8 cellular contexts compared by ENCODE assay signal in the genomic region with DNA sequence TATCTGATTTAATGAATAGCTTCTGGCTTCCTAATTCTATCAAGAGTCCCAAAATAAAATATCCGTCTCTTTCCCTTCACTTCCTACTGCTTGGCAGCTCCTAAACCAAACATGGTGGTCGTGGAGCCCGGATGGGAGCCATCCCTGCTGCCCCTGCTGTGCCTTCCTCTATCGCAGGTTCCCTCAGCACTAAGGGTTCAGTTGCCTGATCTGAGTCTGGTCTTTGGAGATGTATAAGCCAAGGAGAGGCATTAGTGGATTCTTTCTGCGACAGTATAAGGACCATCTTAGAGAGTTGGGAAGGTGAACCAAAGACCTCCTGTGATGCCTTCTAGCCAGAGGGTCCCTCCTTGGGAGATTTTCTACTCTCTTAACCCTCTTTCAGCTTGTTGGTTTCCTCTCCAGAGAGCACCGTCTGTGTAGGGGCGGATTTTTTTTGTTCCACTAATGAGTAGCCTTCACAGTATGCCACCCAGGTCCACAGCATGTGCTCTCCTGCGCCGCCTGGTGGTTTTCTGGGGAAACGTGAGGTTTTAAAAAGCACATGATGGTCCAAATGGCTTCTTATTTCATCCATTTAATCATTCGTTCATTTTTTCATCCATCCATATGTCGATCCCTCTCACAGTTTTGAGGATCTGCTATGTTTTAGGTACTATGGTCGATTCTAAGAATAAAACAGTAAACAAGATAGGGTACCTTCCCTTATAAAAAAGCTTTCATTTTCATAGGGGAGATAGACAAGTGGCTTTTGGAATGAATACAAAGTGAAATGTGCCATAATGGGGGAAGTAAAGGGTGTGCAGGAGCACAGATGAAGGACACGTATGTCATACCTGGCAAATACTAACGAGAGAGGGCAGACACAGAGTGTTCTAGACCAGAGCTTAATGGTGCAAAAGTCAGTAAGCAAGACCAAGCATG.
DNase-seq lines count a peak whose midpoint lies in the region; ATAC-seq and TF ChIP-seq lines count a peak whose summit lies in the region.

No MANE protein-coding gene starts in this region.

- H3K9ac ChIP-seq in H9 (ENCODE audit: extremely low read depth, insufficient read length, low read length) = no peak overlapping the region

- H3K14ac ChIP-seq in H9 (ENCODE audit: insufficient read depth, low read length) = no peak overlapping the region

- H3K9me3 ChIP-seq in H9 (ENCODE audit: control insufficient read depth, low read depth, low read length) (no peaks in the 10 kb centered on the region), transverse colon (no peaks in the 10 kb centered on the region)

- H3K56ac ChIP-seq in H9 (ENCODE audit: insufficient read length, low read depth, low read length) = no peak overlapping the region

- no peak overlapping the region for H2BK5ac ChIP-seq in H9 (ENCODE audit: insufficient read length, low read length)

- no peaks in the 10 kb centered on the region for H3K9me3 Mint-ChIP-seq in H9
- no peaks in the 10 kb centered on the region for H3K9me3 Mint-ChIP-seq in activated CD8-positive, alpha-beta T cell treated with anti-CD3 and anti-CD28 coated beads for 36 hours
- H3K9me3 Mint-ChIP-seq in nephron = no peaks in the 10 kb centered on the region

- no peak overlapping the region for H2BK12ac ChIP-seq in H9 (ENCODE audit: insufficient read length, low read depth, low read length)

- H2AK5ac ChIP-seq in H9 (ENCODE audit: insufficient read length, low read length) = no peak overlapping the region

- H4K8ac ChIP-seq in H9 (replicated peaks; ENCODE audit: insufficient read length, low read depth, low read length) = no peak overlapping the region

- H2BK120ac ChIP-seq in H9 (ENCODE audit: low read depth, low read length, poor library complexity, severe bottlenecking) = no peak overlapping the region

- H3K79me1 ChIP-seq in H9 (ENCODE audit: insufficient read depth, low read depth, low read length, poor library complexity, severe bottlenecking) = no peaks in the 10 kb centered on the region

- peak; percentile 74 for DNase-seq in H9
- peak; percentile 8 for DNase-seq in NCI-H345 treated with DMSO at 0.1 percent for 48 hours (lab: John Stamatoyannopoulos, UW; ENCODE audit: unreplicated experiment)
- DNase-seq in activated CD8-positive, alpha-beta T cell treated with anti-CD3 and anti-CD28 coated beads for 36 hours = peak; percentile 77
- peak; percentile 65 for DNase-seq in fibroblast of mammary gland (ENCODE audit: low read depth)
- DNase-seq in transverse colon = peak; percentile 73

- POLR2A ChIA-PET in activated CD8-positive, alpha-beta T cell treated with anti-CD3 and anti-CD28 coated beads for 36 hours (lab: Charles Lee) = interaction anchor here (0.7 kb wide), 1 partner anchor 17 kb away, joined by 3 read pairs; no protein-coding TSS in a partner anchor

- H3K36me3 Mint-ChIP-seq in H9 (ENCODE audit: insufficient read depth in 1 of 3, low read depth in 3 of 3) = no peaks in the 10 kb centered on the region; a peak in 1 of 7 replicates
- no peaks in the 10 kb centered on the region for H3K36me3 Mint-ChIP-seq in activated CD8-positive, alpha-beta T cell treated with anti-CD3 and anti-CD28 coated beads for 36 hours (ENCODE audit: low read depth)
- H3K36me3 Mint-ChIP-seq in nephron (ENCODE audit: low read depth) = no peaks in the 10 kb centered on the region

- H2BK15ac ChIP-seq in H9 (ENCODE audit: low read depth, low read length) = no peak overlapping the region

- no peaks in the 10 kb centered on the region for H3K4me1 ChIP-seq in H9 (ENCODE audit: insufficient read depth, low read length)
- peaks cover 0 to 4% (median 0%) of the 10 kb centered on the region in 4 donors for H3K4me1 ChIP-seq in transverse colon

- in situ Hi-C loops in transverse colon (cut with MboI; ENCODE audit: low pct_ligation_motif_present in 1 of 4, low pct_unique_long_range_greater_than_20kb in 1 of 4, low sequenced_read_pairs in 3 of 4) = loop anchor here (5.0 to 25.0 kb wide), 4 partner anchors 127 to 379 kb away; no protein-coding TSS in a partner anchor

- no peak overlapping the region for H3K27ac Mint-ChIP-seq in H9
- no peak overlapping the region for H3K27ac Mint-ChIP-seq in activated CD8-positive, alpha-beta T cell treated with anti-CD3 and anti-CD28 coated beads for 36 hours
- no peak overlapping the region for H3K27ac Mint-ChIP-seq in nephron

- H2BK20ac ChIP-seq in H9 (ENCODE audit: low read depth, low read length, poor library complexity, severe bottlenecking) = no peak overlapping the region

- H3K23ac ChIP-seq in H9 (ENCODE audit: insufficient read length, low read depth, low read length) = no peak overlapping the region

- H3K27ac ChIP-seq in C4-2B (no peak overlapping the region), H9 (ENCODE audit: insufficient read length, low read depth, low read length) (no peak overlapping the region), transverse colon (no peak overlapping the region)

- H3K4me3 Mint-ChIP-seq in H9 (no peak overlapping the region), nephron (no peak overlapping the region)
- H3K4me3 Mint-ChIP-seq in activated CD8-positive, alpha-beta T cell treated with anti-CD3 and anti-CD28 coated beads for 36 hours = no peak overlapping the region

- no peak overlapping the region for H3T11ph ChIP-seq in H9 (ENCODE audit: low read length)

- H3K27me3 ChIP-seq in H9 (ENCODE audit: insufficient read depth, low read length) (no peaks in the 10 kb centered on the region), transverse colon (no peaks in the 10 kb centered on the region)

- H3K18ac ChIP-seq in H9 (ENCODE audit: insufficient read length, low read depth, low read length) = no peak overlapping the region

- ATAC-seq in activated CD8-positive, alpha-beta T cell treated with anti-CD3 and anti-CD28 coated beads for 36 hours = peak; percentile 79
- ATAC-seq in HG03045 (IDR thresholded peaks at IDR 0.05; ENCODE audit: unreplicated experiment) = no peak

- CTCF ChIA-PET in activated CD8-positive, alpha-beta T cell treated with anti-CD3 and anti-CD28 coated beads for 36 hours (lab: Charles Lee) = interaction anchor here (0.6 to 3.2 kb wide), 34 partner anchors 8 to 366 kb away, joined by 3 to 26 read pairs (median 3); no protein-coding TSS in a partner anchor

- no peaks in the 10 kb centered on the region for H3K23me2 ChIP-seq in H9 (ENCODE audit: insufficient read length, low read depth, low read length, poor library complexity, severe bottlenecking)

- H4K5ac ChIP-seq in H9 (ENCODE audit: insufficient read length, low read depth, low read length) = no peak overlapping the region

- no peaks in the 10 kb centered on the region for H3K36me3 ChIP-seq in transverse colon

- peak; percentile 99 for TF ChIP-seq CTCF in C4-2B (conservative IDR thresholded peaks at IDR 0.05)
- TF ChIP-seq CTCF in H9 (conservative IDR thresholded peaks at IDR 0.05) = peak; percentile 97
- peak; percentile 89 for TF ChIP-seq CTCF in activated CD8-positive, alpha-beta T cell treated with anti-CD3 and anti-CD28 coated beads for 36 hours (IDR thresholded peaks at IDR 0.05)
- peak; percentile 98 for TF ChIP-seq CTCF in fibroblast of mammary gland (conservative IDR thresholded peaks at IDR 0.05; ENCODE audit: control insufficient read depth, insufficient read depth, low read depth, low read length)
- TF ChIP-seq CTCF in nephron (IDR thresholded peaks at IDR 0.05; ENCODE audit: unreplicated experiment in 3 of 3) = peak; percentile 91 to 95 (median 93)
- peak; percentile 89 to 96 (median 91) for TF ChIP-seq CTCF in transverse colon (IDR thresholded peaks at IDR 0.05)

- no peak overlapping the region for H3K4me2 ChIP-seq in H9 (ENCODE audit: insufficient read depth, insufficient read length, low read length)

- H4K91ac ChIP-seq in H9 (ENCODE audit: insufficient read length, low read depth, low read length) = no peak overlapping the region

- no peak overlapping the region for H3K4ac ChIP-seq in H9 (ENCODE audit: low read depth, low read length)

- no peak overlapping the region for H2AFZ ChIP-seq in H9 (ENCODE audit: low read length)

- H3K27me3 Mint-ChIP-seq in H9 (ENCODE audit: low read depth) = no peaks in the 10 kb centered on the region; the same call in 1 of the 2 replicates
- peaks cover 3% of the 10 kb centered on the region for H3K27me3 Mint-ChIP-seq in activated CD8-positive, alpha-beta T cell treated with anti-CD3 and anti-CD28 coated beads for 36 hours
- peaks cover 3% of the 10 kb centered on the region for H3K27me3 Mint-ChIP-seq in nephron (ENCODE audit: low read depth)

- TF ChIP-seq POLR2A in transverse colon (IDR thresholded peaks at IDR 0.05) = no peak

- H3K4me3 ChIP-seq in fibroblast of mammary gland (ENCODE audit: control insufficient read depth, low read depth, low read length) (no peak overlapping the region), transverse colon (no peak overlapping the region)

- no peak for TF ChIP-seq EP300 in transverse colon (IDR thresholded peaks at IDR 0.05; ENCODE audit: low read depth)

- H4K20me1 ChIP-seq in H9 (ENCODE audit: control insufficient read depth, insufficient read depth, insufficient read length) = no peaks in the 10 kb centered on the region

- peaks cover 2 to 6% of the 10 kb centered on the region in 2 experiments for H3K4me1 Mint-ChIP-seq in H9
- no peaks in the 10 kb centered on the region for H3K4me1 Mint-ChIP-seq in activated CD8-positive, alpha-beta T cell treated with anti-CD3 and anti-CD28 coated beads for 36 hours (ENCODE audit: low read depth)
- no peaks in the 10 kb centered on the region for H3K4me1 Mint-ChIP-seq in nephron

- no peaks in the 10 kb centered on the region for H3K79me2 ChIP-seq in H9 (ENCODE audit: insufficient read depth, low read length)

- intact Hi-C loops in activated CD8-positive, alpha-beta T cell treated with anti-CD3 and anti-CD28 coated beads for 36 hours (cut with micrococcal nuclease) = no loop called here
- intact Hi-C loops in transverse colon (cut with DNase I; ENCODE audit: low total_unique reads) = loop anchor here (2.0 kb wide), 1 partner anchor 129 kb away; no protein-coding TSS in a partner anchor

- WGBS in H9 (ENCODE audit: extremely low coverage, insufficient read length, low lambda C conversion rate) = no CpG with 5 or more reads among the region's 15 CpGs
- WGBS in transverse colon (ENCODE audit: low coverage in 1 of 2), 2 donors = 25 to 33% methylated on average over 14 to 15 of the region's 15 CpGs

Comparison
In these comparisons a context has a peak if more than half of its experiments do, and no peak if none do; other contexts are left out.
1. DNase-seq: peak in every context shown above with its lines; median percentile 77 in activated CD8-positive, alpha-beta T cell treated with anti-CD3 and anti-CD28 coated beads for 36 hours; 74 in H9; 73 in transverse colon; 65 in fibroblast of mammary gland; 8 in NCI-H345 treated with DMSO at 0.1 percent for 48 hours.